Comparison of ENCODE assay signal across 24 cellular contexts in genomic region chr5:479566-480319, GRCh38.
"Had no signal": no experiment of that assay in that cellular context is flagged by ENCODE, and none has a peak within 500 bp of the region (broad histone marks: within the 10 kb centered on the region; RNA-seq: fewer than 3 reads in every experiment).

No MANE protein-coding gene starts in this region.

- H3K27ac ChIP-seq: coronary artery, esophagus squamous epithelium, lower lobe of right lung, neutrophil, pancreas, skin epidermis, spleen, thoracic aorta, tibial nerve, upper lobe of left lung had no signal

- H3K9me3 ChIP-seq: esophagus squamous epithelium, lower lobe of right lung, neutrophil, pancreas, spleen, thoracic aorta, tibial nerve, upper lobe of left lung had no signal

- H3K36me3 ChIP-seq: esophagus squamous epithelium, lower lobe of right lung, neutrophil, pancreas, spleen, thoracic aorta, upper lobe of left lung had no signal

- DNase-seq: dermis blood vessel endothelial cell; effector memory CD4-positive, alpha-beta T cell; erythroblast; esophagus squamous epithelium; foreskin melanocyte; hypothalamus; immature natural killer cell; islet precursor cell; kidney glomerular epithelial cell; left ventricle myocardium superior; lower lobe of right lung; natural killer cell; spleen; stimulated activated CD4-positive, alpha-beta T cell treated with anti-CD3 and anti-CD28 coated beads, Interleukin-4, amount 100 ng/mL, for 4 hours had no signal

- H3K27ac Mint-ChIP-seq: immature natural killer cell; natural killer cell; progenitor cell of endocrine pancreas; stimulated activated memory B cell treated with anti-CD40 and anti-IgM and Interleukin-4, amounts not matched to agents 10 μg/mL and 1 μg/mL and 100 μg/mL, for 72 hours; stimulated activated naive CD8-positive, alpha-beta T cell treated with anti-CD3 and anti-CD28 coated beads, Interleukin-15, Interleukin-2, amounts not matched to agents 100 ng/mL and 50 ng/mL, for 24 hours had no signal

- H3K4me3 Mint-ChIP-seq: immature natural killer cell; natural killer cell; stimulated activated memory B cell treated with anti-CD40 and anti-IgM and Interleukin-4, amounts not matched to agents 10 μg/mL and 1 μg/mL and 100 μg/mL, for 72 hours; stimulated activated naive CD8-positive, alpha-beta T cell treated with anti-CD3 and anti-CD28 coated beads, Interleukin-15, Interleukin-2, amounts not matched to agents 100 ng/mL and 50 ng/mL, for 24 hours had no signal

- H3K4me3 ChIP-seq: coronary artery, esophagus squamous epithelium, lower lobe of right lung, pancreas, skin epidermis, spleen, thoracic aorta, tibial nerve, upper lobe of left lung had no signal

- ATAC-seq: left ventricle myocardium superior; lower lobe of right lung; natural killer cell; pancreas; stimulated activated memory B cell treated with anti-CD40 and anti-IgM and Interleukin-4, amounts not matched to agents 10 μg/mL and 1 μg/mL and 100 μg/mL, for 72 hours had no signal

- H3K9me3 Mint-ChIP-seq: immature natural killer cell; natural killer cell; stimulated activated memory B cell treated with anti-CD40 and anti-IgM and Interleukin-4, amounts not matched to agents 10 μg/mL and 1 μg/mL and 100 μg/mL, for 72 hours; stimulated activated naive CD8-positive, alpha-beta T cell treated with anti-CD3 and anti-CD28 coated beads, Interleukin-15, Interleukin-2, amounts not matched to agents 100 ng/mL and 50 ng/mL, for 24 hours had no signal

- H3K36me3 Mint-ChIP-seq: immature natural killer cell, natural killer cell had no signal
